Comparison of ENCODE assay signal across 1 cellular context in the genomic region with DNA sequence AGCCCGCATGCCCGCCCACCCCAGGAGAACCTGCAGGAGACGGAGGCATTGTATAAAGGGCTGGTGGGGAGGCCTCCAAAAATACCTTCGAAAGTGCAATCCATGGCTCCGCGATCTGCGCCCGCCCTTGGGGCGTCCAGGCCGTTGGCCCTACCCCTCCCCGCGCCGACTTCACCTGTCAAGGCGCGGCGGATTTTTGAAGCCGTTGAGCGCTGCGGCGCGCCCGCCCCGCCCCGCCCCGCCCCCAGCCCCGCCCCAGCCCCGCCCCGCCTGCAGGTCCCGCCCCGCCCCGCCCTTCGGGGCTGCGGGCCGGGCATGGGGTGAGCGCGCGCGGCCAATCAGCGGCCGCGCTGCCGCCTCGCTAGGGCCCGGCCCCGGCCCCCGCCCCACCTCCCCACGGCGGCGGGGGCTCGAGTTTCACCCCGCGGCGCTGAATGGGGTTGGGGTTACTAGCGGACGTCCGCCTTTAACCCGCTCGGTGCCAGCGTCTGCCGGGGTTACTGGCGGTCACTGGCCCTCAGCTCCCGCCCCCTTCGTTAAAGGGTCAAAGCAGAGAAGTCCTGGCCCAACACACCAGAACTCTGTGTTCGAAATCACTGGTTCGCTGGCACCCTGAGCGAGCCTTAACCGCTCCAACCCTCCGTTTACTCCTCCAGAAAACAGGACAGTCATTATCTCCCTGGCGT.
TF ChIP-seq lines count a peak whose summit lies in the region.

No MANE protein-coding gene starts in this region.

TF ChIP-seq in K562, 482 proteins besides CTCF, POLR2A, EP300 and RAD21 (continued from another document and continues in another):
- peak; percentile 69; the same call in 1 of the 2 replicates for TF ChIP-seq NBN (IDR thresholded peaks at IDR 0.05; ENCODE audit: low read depth)
- TF ChIP-seq ZNF77 (CRISPR knock-in tag; IDR thresholded peaks at IDR 0.05): no peak
- peak; percentile 51 for TF ChIP-seq HDAC3 (IDR thresholded peaks at IDR 0.05; ENCODE audit: borderline replicate concordance, partially characterized antibody)
- TF ChIP-seq SOX6 (IDR thresholded peaks at IDR 0.05): peak; percentile 29; the same call in 1 of the 2 replicates
- TF ChIP-seq BCOR (IDR thresholded peaks at IDR 0.05): no peak
- TF ChIP-seq TBL1XR1 (IDR thresholded peaks at IDR 0.05; ENCODE audit: low read length in 2 of 2): 0 out of 4 replicates have a peak, but pooled peaks of 1 of the 2 experiments have one; percentile 13
- TF ChIP-seq ATF1 (CRISPR knock-in tag; IDR thresholded peaks at IDR 0.05): no peak
- TF ChIP-seq ATF1 (tag; IDR thresholded peaks at IDR 0.05): peak; percentile 63; the same call in 1 of the 2 replicates
- TF ChIP-seq SNRNP70 (optimal IDR thresholded peaks at IDR 0.05; ENCODE audit: low read depth, low read length): no peak
- TF ChIP-seq ARID3A (IDR thresholded peaks at IDR 0.05; ENCODE audit: borderline replicate concordance, low read depth, low read length): no peak
- 0 out of 2 replicates have a peak, but pooled peaks have one; percentile 38 for TF ChIP-seq SMARCE1 (IDR thresholded peaks at IDR 0.05)
- TF ChIP-seq NFE2 (IDR thresholded peaks at IDR 0.05; ENCODE audit: low read depth): 0 out of 2 replicates have a peak, but pooled peaks have one; percentile 8
- TF ChIP-seq NRF1 (conservative IDR thresholded peaks at IDR 0.05 in 1 of 2, IDR thresholded peaks at IDR 0.05 in 1 of 2): 0 out of 4 replicates have a peak, but pooled peaks of 1 of the 2 experiments have one; percentile 10
- 0 out of 2 replicates have a peak, but pooled peaks have one; percentile 10 for TF ChIP-seq MAFG (tag; conservative IDR thresholded peaks at IDR 0.05)
- no peak for TF ChIP-seq BRD4 (IDR thresholded peaks at IDR 0.05)
- TF ChIP-seq SMAD4 (CRISPR knock-in tag; conservative IDR thresholded peaks at IDR 0.05): peak; percentile 95
- TF ChIP-seq ZNF785 (CRISPR knock-in tag; IDR thresholded peaks at IDR 0.05): no peak
- peak; percentile 81; the same call in 1 of the 2 replicates for TF ChIP-seq DPF2 (IDR thresholded peaks at IDR 0.05)
- TF ChIP-seq, protein P1, sequence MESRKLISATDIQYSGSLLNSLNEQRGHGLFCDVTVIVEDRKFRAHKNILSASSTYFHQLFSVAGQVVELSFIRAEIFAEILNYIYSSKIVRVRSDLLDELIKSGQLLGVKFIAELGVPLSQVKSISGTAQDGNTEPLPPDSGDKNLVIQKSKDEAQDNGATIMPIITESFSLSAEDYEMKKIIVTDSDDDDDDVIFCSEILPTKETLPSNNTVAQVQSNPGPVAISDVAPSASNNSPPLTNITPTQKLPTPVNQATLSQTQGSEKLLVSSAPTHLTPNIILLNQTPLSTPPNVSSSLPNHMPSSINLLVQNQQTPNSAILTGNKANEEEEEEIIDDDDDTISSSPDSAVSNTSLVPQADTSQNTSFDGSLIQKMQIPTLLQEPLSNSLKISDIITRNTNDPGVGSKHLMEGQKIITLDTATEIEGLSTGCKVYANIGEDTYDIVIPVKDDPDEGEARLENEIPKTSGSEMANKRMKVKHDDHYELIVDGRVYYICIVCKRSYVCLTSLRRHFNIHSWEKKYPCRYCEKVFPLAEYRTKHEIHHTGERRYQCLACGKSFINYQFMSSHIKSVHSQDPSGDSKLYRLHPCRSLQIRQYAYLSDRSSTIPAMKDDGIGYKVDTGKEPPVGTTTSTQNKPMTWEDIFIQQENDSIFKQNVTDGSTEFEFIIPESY (CRISPR knock-in tag; IDR thresholded peaks at IDR 0.05): no peak
- TF ChIP-seq EP400 (IDR thresholded peaks at IDR 0.05): 0 out of 2 replicates have a peak, but pooled peaks have one; percentile 33
- no peak for TF ChIP-seq ZNF3 (CRISPR knock-in tag; IDR thresholded peaks at IDR 0.05)
- TF ChIP-seq, protein P2, sequence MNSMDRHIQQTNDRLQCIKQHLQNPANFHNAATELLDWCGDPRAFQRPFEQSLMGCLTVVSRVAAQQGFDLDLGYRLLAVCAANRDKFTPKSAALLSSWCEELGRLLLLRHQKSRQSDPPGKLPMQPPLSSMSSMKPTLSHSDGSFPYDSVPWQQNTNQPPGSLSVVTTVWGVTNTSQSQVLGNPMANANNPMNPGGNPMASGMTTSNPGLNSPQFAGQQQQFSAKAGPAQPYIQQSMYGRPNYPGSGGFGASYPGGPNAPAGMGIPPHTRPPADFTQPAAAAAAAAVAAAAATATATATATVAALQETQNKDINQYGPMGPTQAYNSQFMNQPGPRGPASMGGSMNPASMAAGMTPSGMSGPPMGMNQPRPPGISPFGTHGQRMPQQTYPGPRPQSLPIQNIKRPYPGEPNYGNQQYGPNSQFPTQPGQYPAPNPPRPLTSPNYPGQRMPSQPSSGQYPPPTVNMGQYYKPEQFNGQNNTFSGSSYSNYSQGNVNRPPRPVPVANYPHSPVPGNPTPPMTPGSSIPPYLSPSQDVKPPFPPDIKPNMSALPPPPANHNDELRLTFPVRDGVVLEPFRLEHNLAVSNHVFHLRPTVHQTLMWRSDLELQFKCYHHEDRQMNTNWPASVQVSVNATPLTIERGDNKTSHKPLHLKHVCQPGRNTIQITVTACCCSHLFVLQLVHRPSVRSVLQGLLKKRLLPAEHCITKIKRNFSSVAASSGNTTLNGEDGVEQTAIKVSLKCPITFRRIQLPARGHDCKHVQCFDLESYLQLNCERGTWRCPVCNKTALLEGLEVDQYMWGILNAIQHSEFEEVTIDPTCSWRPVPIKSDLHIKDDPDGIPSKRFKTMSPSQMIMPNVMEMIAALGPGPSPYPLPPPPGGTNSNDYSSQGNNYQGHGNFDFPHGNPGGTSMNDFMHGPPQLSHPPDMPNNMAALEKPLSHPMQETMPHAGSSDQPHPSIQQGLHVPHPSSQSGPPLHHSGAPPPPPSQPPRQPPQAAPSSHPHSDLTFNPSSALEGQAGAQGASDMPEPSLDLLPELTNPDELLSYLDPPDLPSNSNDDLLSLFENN (IDR thresholded peaks at IDR 0.05; ENCODE audit: low read depth in 2 of 2, low read length in 2 of 2): 0 out of 4 replicates have a peak, but pooled peaks of 1 of the 2 experiments have one; percentile 39
- no peak for TF ChIP-seq IRF2 (CRISPR knock-in tag; IDR thresholded peaks at IDR 0.05)
- TF ChIP-seq CREM (IDR thresholded peaks at IDR 0.05; ENCODE audit: low read depth): peak; percentile 56; the same call in 1 of the 2 replicates
- TF ChIP-seq CBFA2T2 (conservative IDR thresholded peaks at IDR 0.05): peak; percentile 25; the same call in 1 of the 2 replicates
- peak; percentile 75 to 86 for TF ChIP-seq MAZ (CRISPR knock-in tag; conservative IDR thresholded peaks at IDR 0.05 in 1 of 2, IDR thresholded peaks at IDR 0.05 in 1 of 2)
- peak; percentile 67 for TF ChIP-seq HMGN3 (IDR thresholded peaks at IDR 0.05; ENCODE audit: borderline replicate concordance, extremely low read depth, insufficient read length, low read depth, low read length)
- TF ChIP-seq RBFOX2 (IDR thresholded peaks at IDR 0.05; ENCODE audit: low read depth, low read length): peak; percentile 58; the same call in 1 of the 2 replicates
- TF ChIP-seq, protein P3, sequence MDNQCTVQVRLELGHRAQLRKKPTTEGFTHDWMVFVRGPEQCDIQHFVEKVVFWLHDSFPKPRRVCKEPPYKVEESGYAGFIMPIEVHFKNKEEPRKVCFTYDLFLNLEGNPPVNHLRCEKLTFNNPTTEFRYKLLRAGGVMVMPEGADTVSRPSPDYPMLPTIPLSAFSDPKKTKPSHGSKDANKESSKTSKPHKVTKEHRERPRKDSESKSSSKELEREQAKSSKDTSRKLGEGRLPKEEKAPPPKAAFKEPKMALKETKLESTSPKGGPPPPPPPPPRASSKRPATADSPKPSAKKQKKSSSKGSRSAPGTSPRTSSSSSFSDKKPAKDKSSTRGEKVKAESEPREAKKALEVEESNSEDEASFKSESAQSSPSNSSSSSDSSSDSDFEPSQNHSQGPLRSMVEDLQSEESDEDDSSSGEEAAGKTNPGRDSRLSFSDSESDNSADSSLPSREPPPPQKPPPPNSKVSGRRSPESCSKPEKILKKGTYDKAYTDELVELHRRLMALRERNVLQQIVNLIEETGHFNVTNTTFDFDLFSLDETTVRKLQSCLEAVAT (IDR thresholded peaks at IDR 0.05): peak in 1 of 2 experiments; percentile 84; a peak in 2 of 4 replicates
- peak; percentile 26 for TF ChIP-seq TBP (optimal IDR thresholded peaks at IDR 0.05; ENCODE audit: low read depth, low read length)
- TF ChIP-seq HINFP (tag; conservative IDR thresholded peaks at IDR 0.05; ENCODE audit: low read depth): 0 out of 2 replicates have a peak, but pooled peaks have one; percentile 33
- 0 out of 2 replicates have a peak, but pooled peaks have one; percentile 20 for TF ChIP-seq RB1 (IDR thresholded peaks at IDR 0.05; ENCODE audit: low read depth)
- TF ChIP-seq NUFIP1 (IDR thresholded peaks at IDR 0.05; ENCODE audit: partially characterized antibody): no peak
- TF ChIP-seq SP1 (CRISPR knock-in tag; IDR thresholded peaks at IDR 0.05): peak; percentile 36; the same call in 1 of the 2 replicates
- 0 out of 4 replicates have a peak, but pooled peaks of 1 of the 2 experiments have one; percentile 61 for TF ChIP-seq SIN3A (IDR thresholded peaks at IDR 0.05; ENCODE audit: borderline replicate concordance in 2 of 2, control insufficient read depth in 1 of 2, low read depth in 2 of 2, low read length in 2 of 2)
- TF ChIP-seq ZNF444 (CRISPR knock-in tag; IDR thresholded peaks at IDR 0.05): no peak
- TF ChIP-seq CCNT2 (IDR thresholded peaks at IDR 0.05; ENCODE audit: borderline replicate concordance, extremely low read depth, insufficient read length, low read depth, low read length): peak; percentile 70
- TF ChIP-seq, protein P4, sequence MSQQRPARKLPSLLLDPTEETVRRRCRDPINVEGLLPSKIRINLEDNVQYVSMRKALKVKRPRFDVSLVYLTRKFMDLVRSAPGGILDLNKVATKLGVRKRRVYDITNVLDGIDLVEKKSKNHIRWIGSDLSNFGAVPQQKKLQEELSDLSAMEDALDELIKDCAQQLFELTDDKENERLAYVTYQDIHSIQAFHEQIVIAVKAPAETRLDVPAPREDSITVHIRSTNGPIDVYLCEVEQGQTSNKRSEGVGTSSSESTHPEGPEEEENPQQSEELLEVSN (IDR thresholded peaks at IDR 0.05; ENCODE audit: borderline replicate concordance in 1 of 2, extremely low read depth in 1 of 2, insufficient read depth in 1 of 2, insufficient read length in 1 of 2, low read depth in 1 of 2, low read length in 1 of 2, poor library complexity in 1 of 2, severe bottlenecking in 1 of 2): peak in 1 of 2 experiments; percentile 45
- TF ChIP-seq CXXC5 (CRISPR knock-in tag; IDR thresholded peaks at IDR 0.05): peak; percentile 67; the same call in 1 of the 2 replicates
- TF ChIP-seq, protein P5, sequence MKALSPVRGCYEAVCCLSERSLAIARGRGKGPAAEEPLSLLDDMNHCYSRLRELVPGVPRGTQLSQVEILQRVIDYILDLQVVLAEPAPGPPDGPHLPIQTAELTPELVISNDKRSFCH (CRISPR knock-in tag; IDR thresholded peaks at IDR 0.05): no peak
- TF ChIP-seq, protein P5 (tag; IDR thresholded peaks at IDR 0.05): no peak
- peak; percentile 91 for TF ChIP-seq NCOR1 (IDR thresholded peaks at IDR 0.05)
- peak; percentile 46; the same call in 1 of the 2 replicates for TF ChIP-seq NCOA1 (IDR thresholded peaks at IDR 0.05; ENCODE audit: low read depth)
- peak; percentile 54; the same call in 1 of the 2 replicates for TF ChIP-seq RNF2 (IDR thresholded peaks at IDR 0.05)
- no peak for TF ChIP-seq ZNF76 (CRISPR knock-in tag; IDR thresholded peaks at IDR 0.05; ENCODE audit: borderline replicate concordance)
- TF ChIP-seq PHF8 (IDR thresholded peaks at IDR 0.05; ENCODE audit: borderline replicate concordance, low read length): peak; percentile 14; the same call in 1 of the 2 replicates
- TF ChIP-seq MTA3 (IDR thresholded peaks at IDR 0.05; ENCODE audit: borderline replicate concordance): peak; percentile 56; the same call in 1 of the 2 replicates
- TF ChIP-seq, protein P6, sequence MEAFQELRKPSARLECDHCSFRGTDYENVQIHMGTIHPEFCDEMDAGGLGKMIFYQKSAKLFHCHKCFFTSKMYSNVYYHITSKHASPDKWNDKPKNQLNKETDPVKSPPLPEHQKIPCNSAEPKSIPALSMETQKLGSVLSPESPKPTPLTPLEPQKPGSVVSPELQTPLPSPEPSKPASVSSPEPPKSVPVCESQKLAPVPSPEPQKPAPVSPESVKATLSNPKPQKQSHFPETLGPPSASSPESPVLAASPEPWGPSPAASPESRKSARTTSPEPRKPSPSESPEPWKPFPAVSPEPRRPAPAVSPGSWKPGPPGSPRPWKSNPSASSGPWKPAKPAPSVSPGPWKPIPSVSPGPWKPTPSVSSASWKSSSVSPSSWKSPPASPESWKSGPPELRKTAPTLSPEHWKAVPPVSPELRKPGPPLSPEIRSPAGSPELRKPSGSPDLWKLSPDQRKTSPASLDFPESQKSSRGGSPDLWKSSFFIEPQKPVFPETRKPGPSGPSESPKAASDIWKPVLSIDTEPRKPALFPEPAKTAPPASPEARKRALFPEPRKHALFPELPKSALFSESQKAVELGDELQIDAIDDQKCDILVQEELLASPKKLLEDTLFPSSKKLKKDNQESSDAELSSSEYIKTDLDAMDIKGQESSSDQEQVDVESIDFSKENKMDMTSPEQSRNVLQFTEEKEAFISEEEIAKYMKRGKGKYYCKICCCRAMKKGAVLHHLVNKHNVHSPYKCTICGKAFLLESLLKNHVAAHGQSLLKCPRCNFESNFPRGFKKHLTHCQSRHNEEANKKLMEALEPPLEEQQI (IDR thresholded peaks at IDR 0.05): no peak
